Comparison of ENCODE assay signal across 8 cellular contexts in genomic region chr5:36876965-36877666, GRCh38. TPM values are rescaled to one million over a fixed set of nuclear protein-coding genes. Genes with fewer than 3 reads are reported as not detected.
DNase-seq lines count a peak whose midpoint lies in the region; ATAC-seq, FAIRE-seq and TF ChIP-seq lines count a peak whose summit lies in the region.

No MANE protein-coding gene starts in this region.

- TF ChIP-seq CTCF in Calu3 (IDR thresholded peaks at IDR 0.05; ENCODE audit: unreplicated experiment) (no peak), Loucy (conservative IDR thresholded peaks at IDR 0.05; ENCODE audit: low read length) (no peak), prostate gland (IDR thresholded peaks at IDR 0.05) (peak in 1 of 4 experiments; percentile 26)

- peak overlapping the region; percentile 65 for H3K27ac Mint-ChIP-seq in Calu3 (ENCODE audit: unreplicated experiment)

- CTCF ChIA-PET in Calu3 (lab: Charles Lee) = interaction anchor here (0.8 to 1.2 kb wide), 2 partner anchors 11 to 67 kb away, joined by 3 to 4 read pairs; no protein-coding TSS in a partner anchor

- no peaks in the 10 kb centered on the region for H3K9me3 Mint-ChIP-seq in Calu3 (ENCODE audit: low read depth, unreplicated experiment)

- H3K4me3 ChIP-seq in Loucy (ENCODE audit: low read length, poor library complexity, severe bottlenecking) = peak overlapping the region; percentile 93
- H3K4me3 ChIP-seq in SK-N-MC = peak overlapping the region; percentile 98
- peak overlapping the region; percentile 86 to 95 for H3K4me3 ChIP-seq in prostate gland

- WGBS in adipose tissue, 3 donors = 0 to 1% (median 0%) methylated on average over 47 to 57 of the region's 57 CpGs
- WGBS in prostate gland = under 1% methylated on average over 55 of the region's 57 CpGs

- H4K20me1 ChIP-seq in Loucy (ENCODE audit: insufficient read depth, low read length, poor library complexity, severe bottlenecking) = peaks cover 83% of the 10 kb centered on the region

- H3K27me3 ChIP-seq in Loucy (ENCODE audit: insufficient read depth, low read length, poor library complexity, severe bottlenecking) (no peaks in the 10 kb centered on the region), prostate gland (replicated peaks; ENCODE audit: insufficient read depth) (no peaks in the 10 kb centered on the region)

- H3K27me3 Mint-ChIP-seq in Calu3 (ENCODE audit: unreplicated experiment) = no peaks in the 10 kb centered on the region

- peak; percentile 23 for ATAC-seq in GM21825 (IDR thresholded peaks at IDR 0.05; ENCODE audit: unreplicated experiment)
- ATAC-seq in left ventricle myocardium superior = peak; percentile 64

- peaks cover 46% of the 10 kb centered on the region for H3K36me3 Mint-ChIP-seq in Calu3 (ENCODE audit: insufficient read depth, unreplicated experiment)

- H3F3A ChIP-seq in Loucy (ENCODE audit: low read depth) = no peaks in the 10 kb centered on the region; the same call in 1 of the 2 replicates

- H3K9ac ChIP-seq in Loucy (ENCODE audit: low read depth, low read length, poor library complexity, severe bottlenecking) (peak overlapping the region; percentile 99), SK-N-MC (ENCODE audit: insufficient read length) (peak overlapping the region; percentile 94)

- H3K4me1 ChIP-seq in Loucy (ENCODE audit: insufficient read depth, low read length, poor library complexity, severe bottlenecking) (peaks cover 55% of the 10 kb centered on the region), prostate gland (replicated peaks) (no peaks in the 10 kb centered on the region)

- H3K4me3 Mint-ChIP-seq in Calu3 (ENCODE audit: low read depth, unreplicated experiment) = peak overlapping the region; percentile 89

- no peak for FAIRE-seq in urothelium cell line (lab: Jason Lieb, UNC)

- no peak for TF ChIP-seq POLR2A in prostate gland (IDR thresholded peaks at IDR 0.05)

- peaks cover 97% of the 10 kb centered on the region for H3K79me2 ChIP-seq in Loucy (ENCODE audit: insufficient read depth, low read length)

- DNase-seq in Calu3 (peak; percentile 54), SK-N-MC (ENCODE audit: low read depth, low spot score) (no peak), left ventricle myocardium superior (peak; percentile 81), prostate gland (ENCODE audit: low spot score) (peak; percentile 59), urothelium cell line (ENCODE audit: low spot score) (peak; percentile 42)

- no peaks in the 10 kb centered on the region for H3K9me2 ChIP-seq in Loucy (replicated peaks; ENCODE audit: low read depth, low read length)

- H3K4me1 Mint-ChIP-seq in Calu3 (ENCODE audit: low read depth, unreplicated experiment) = peaks cover 26% of the 10 kb centered on the region

- H3K9me3 ChIP-seq in Loucy (ENCODE audit: insufficient read depth, low read depth, low read length) (no peaks in the 10 kb centered on the region), SK-N-MC (ENCODE audit: low read depth, low read length) (peaks cover 2% of the 10 kb centered on the region; the same call in 1 of the 2 replicates), prostate gland (no peaks in the 10 kb centered on the region)

- BruUV-seq in Calu3 (replicated peaks; lab: Mats Ljungman, UMichigan) = no TSS peak

- no peaks in the 10 kb centered on the region for H3K36me3 ChIP-seq in Loucy (ENCODE audit: insufficient read depth, low read length)
- H3K36me3 ChIP-seq in SK-N-MC (ENCODE audit: insufficient read depth, low read length) = no peaks in the 10 kb centered on the region
- no peaks in the 10 kb centered on the region for H3K36me3 ChIP-seq in prostate gland

- H2AFZ ChIP-seq in Loucy (ENCODE audit: low read length) = peak overlapping the region; percentile 77

- H3K4me2 ChIP-seq in Loucy (ENCODE audit: low read depth, low read length, poor library complexity, severe bottlenecking) = peak overlapping the region; percentile 87

- H3K27ac ChIP-seq in SK-N-MC (peak overlapping the region; percentile 93), adipose tissue (ENCODE audit: low read depth, low read length) (peak overlapping the region; percentile 97), prostate gland (peak overlapping the region; percentile 91 to 98)

- intact Hi-C loops in Calu3 (cut with micrococcal nuclease; ENCODE audit: unreplicated experiment) = loop anchor here (5.0 kb wide), 1 partner anchor 130 kb away; no protein-coding TSS in a partner anchor
- intact Hi-C loops in left ventricle myocardium superior (cut with micrococcal nuclease) = no loop called here
- intact Hi-C loops in prostate gland (cut with DNase I) = loop anchor here (5.0 to 10.0 kb wide), 3 partner anchors 68 to 135 kb away; no protein-coding TSS in a partner anchor

RNA-seq across cellular contexts. Expression of gene NIPBL, which starts 0.5 kb away (rescaled TPM):
- 53.1 and 53.2 TPM in 2 replicates for total RNA-seq in Calu3 (2022)
- polyA plus RNA-seq in adipose tissue = 10 to 100 TPM in 2 of 3 donors, 1 to 10 TPM in 1; 6.8 to 13.6 (median 10.4) TPM
- 36.7 TPM for total RNA-seq in left ventricle myocardium superior
- 10 to 100 TPM; 43.2 to 53.6 TPM for total RNA-seq in prostate gland
